1 cellular context compared by ENCODE assay signal in genomic region chr14:57714487-57714899, GRCh38.
TF ChIP-seq lines count a peak whose summit lies in the region.

No MANE protein-coding gene starts in this region.

TF ChIP-seq in HEK293, 187 proteins besides CTCF, POLR2A, EP300 and RAD21 (continued from another document and continues in another):
- 0 out of 2 replicates have a peak, but pooled peaks have one; percentile 32 for TF ChIP-seq HIC1 (tag by site-specific recombination; IDR thresholded peaks at IDR 0.05)
- TF ChIP-seq ZIC2 (tag by site-specific recombination; IDR thresholded peaks at IDR 0.05) = peak; percentile 49
- TF ChIP-seq YY1 (tag by site-specific recombination; IDR thresholded peaks at IDR 0.05) = 0 out of 2 replicates have a peak, but pooled peaks have one; percentile 24
- TF ChIP-seq INSM2 (tag by site-specific recombination; IDR thresholded peaks at IDR 0.05) = peak; percentile 70
- peak; percentile 90 for TF ChIP-seq WT1 (tag by site-specific recombination; IDR thresholded peaks at IDR 0.05)
- TF ChIP-seq GLIS1 (tag by site-specific recombination; IDR thresholded peaks at IDR 0.05) = peak; percentile 98
- TF ChIP-seq ZNF146 (tag by site-specific recombination; IDR thresholded peaks at IDR 0.05) = no peak
- TF ChIP-seq ZNF280D (tag by site-specific recombination; IDR thresholded peaks at IDR 0.05) = no peak
- TF ChIP-seq ZNF112 (tag by site-specific recombination; IDR thresholded peaks at IDR 0.05) = no peak
- TF ChIP-seq ZNF174 (tag by site-specific recombination; IDR thresholded peaks at IDR 0.05) = no peak
- no peak for TF ChIP-seq REST (tag by site-specific recombination; IDR thresholded peaks at IDR 0.05)
- no peak for TF ChIP-seq ZNF76 (tag by site-specific recombination; IDR thresholded peaks at IDR 0.05; ENCODE audit: borderline replicate concordance, low read depth)
- peak; percentile 90 for TF ChIP-seq ZNF843 (tag by site-specific recombination; IDR thresholded peaks at IDR 0.05)
- no peak for TF ChIP-seq ZNF433 (tag by site-specific recombination; IDR thresholded peaks at IDR 0.05; ENCODE audit: low read depth)
- no peak for TF ChIP-seq PBX3 (CRISPR knock-in tag; IDR thresholded peaks at IDR 0.05)
- no peak for TF ChIP-seq ZBTB20 (tag by site-specific recombination; IDR thresholded peaks at IDR 0.05)
- no peak for TF ChIP-seq ZNF138 (tag by site-specific recombination; IDR thresholded peaks at IDR 0.05; ENCODE audit: borderline replicate concordance)
- TF ChIP-seq ZNF18 (tag by site-specific recombination; IDR thresholded peaks at IDR 0.05) = 0 out of 2 replicates have a peak, but pooled peaks have one; percentile 44
- peak; percentile 36; the same call in 1 of the 2 replicates for TF ChIP-seq BCL6B (tag by site-specific recombination; IDR thresholded peaks at IDR 0.05)
- no peak for TF ChIP-seq ZNF610 (tag by site-specific recombination; IDR thresholded peaks at IDR 0.05; ENCODE audit: borderline replicate concordance)
- TF ChIP-seq ZNF776 (tag by site-specific recombination; IDR thresholded peaks at IDR 0.05; ENCODE audit: borderline replicate concordance) = no peak
- no peak for TF ChIP-seq ZNF423 (tag by site-specific recombination; IDR thresholded peaks at IDR 0.05)
- no peak for TF ChIP-seq ZNF837 (tag by site-specific recombination; IDR thresholded peaks at IDR 0.05)
- TF ChIP-seq GFI1B (tag by site-specific recombination; IDR thresholded peaks at IDR 0.05) = peak; percentile 45
- peak; percentile 65 for TF ChIP-seq PRDM4 (tag by site-specific recombination; IDR thresholded peaks at IDR 0.05)
- no peak for TF ChIP-seq ZNF707 (tag by site-specific recombination; IDR thresholded peaks at IDR 0.05)
- 0 out of 2 replicates have a peak, but pooled peaks have one; percentile 31 for TF ChIP-seq TRIM28 (IDR thresholded peaks at IDR 0.05; ENCODE audit: borderline replicate concordance, low read length)
- TF ChIP-seq ZNF585B (tag by site-specific recombination; IDR thresholded peaks at IDR 0.05) = no peak
- no peak for TF ChIP-seq ZNF518A (tag by site-specific recombination; conservative IDR thresholded peaks at IDR 0.05; ENCODE audit: low read depth)
- peak; percentile 37; the same call in 1 of the 2 replicates for TF ChIP-seq OVOL3 (tag by site-specific recombination; IDR thresholded peaks at IDR 0.05)
- TF ChIP-seq GLI2 (tag by site-specific recombination; IDR thresholded peaks at IDR 0.05; ENCODE audit: borderline replicate concordance, low read depth) = peak; percentile 87
